In the genomic region with DNA sequence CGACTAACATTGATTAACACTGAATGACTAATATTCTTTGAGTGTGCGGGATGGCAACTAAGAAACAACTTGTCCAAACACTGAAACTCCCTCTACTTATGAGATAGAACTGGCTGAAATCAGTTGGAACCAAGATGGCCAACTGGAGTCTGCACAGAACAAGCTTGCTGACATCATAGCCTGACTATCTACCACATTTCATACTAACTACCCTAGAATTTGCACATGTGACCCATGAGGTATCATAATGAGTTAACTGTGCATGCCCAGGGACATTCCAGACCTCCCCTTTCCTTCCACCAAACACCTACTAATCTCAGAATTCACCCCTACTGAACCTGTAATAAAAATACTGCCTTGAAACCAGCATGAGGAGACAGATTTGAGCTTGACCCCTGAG, we compare ENCODE assay signal across 1 cellular context.
TF ChIP-seq lines count a peak whose summit lies in the region.

No MANE protein-coding gene starts in this region.

TF ChIP-seq in HepG2, 621 proteins besides CTCF, POLR2A, EP300 and RAD21 (continued from another document):
- TF ChIP-seq, protein P1, sequence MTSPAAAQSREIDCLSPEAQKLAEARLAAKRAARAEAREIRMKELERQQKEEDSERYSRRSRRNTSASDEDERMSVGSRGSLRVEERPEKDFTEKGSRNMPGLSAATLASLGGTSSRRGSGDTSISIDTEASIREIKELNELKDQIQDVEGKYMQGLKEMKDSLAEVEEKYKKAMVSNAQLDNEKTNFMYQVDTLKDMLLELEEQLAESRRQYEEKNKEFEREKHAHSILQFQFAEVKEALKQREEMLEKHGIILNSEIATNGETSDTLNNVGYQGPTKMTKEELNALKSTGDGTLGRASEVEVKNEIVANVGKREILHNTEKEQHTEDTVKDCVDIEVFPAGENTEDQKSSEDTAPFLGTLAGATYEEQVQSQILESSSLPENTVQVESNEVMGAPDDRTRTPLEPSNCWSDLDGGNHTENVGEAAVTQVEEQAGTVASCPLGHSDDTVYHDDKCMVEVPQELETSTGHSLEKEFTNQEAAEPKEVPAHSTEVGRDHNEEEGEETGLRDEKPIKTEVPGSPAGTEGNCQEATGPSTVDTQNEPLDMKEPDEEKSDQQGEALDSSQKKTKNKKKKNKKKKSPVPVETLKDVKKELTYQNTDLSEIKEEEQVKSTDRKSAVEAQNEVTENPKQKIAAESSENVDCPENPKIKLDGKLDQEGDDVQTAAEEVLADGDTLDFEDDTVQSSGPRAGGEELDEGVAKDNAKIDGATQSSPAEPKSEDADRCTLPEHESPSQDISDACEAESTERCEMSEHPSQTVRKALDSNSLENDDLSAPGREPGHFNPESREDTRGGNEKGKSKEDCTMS (CRISPR knock-in tag; conservative IDR thresholded peaks at IDR 0.05), result no peak
- TF ChIP-seq ZNF350 (CRISPR knock-in tag; IDR thresholded peaks at IDR 0.05; ENCODE audit: borderline replicate concordance, low read depth), result no peak
- TF ChIP-seq KDM1A (CRISPR knock-in tag; IDR thresholded peaks at IDR 0.05), result no peak
- TF ChIP-seq IRF2 (CRISPR knock-in tag; IDR thresholded peaks at IDR 0.05), result no peak
- TF ChIP-seq, protein P2, sequence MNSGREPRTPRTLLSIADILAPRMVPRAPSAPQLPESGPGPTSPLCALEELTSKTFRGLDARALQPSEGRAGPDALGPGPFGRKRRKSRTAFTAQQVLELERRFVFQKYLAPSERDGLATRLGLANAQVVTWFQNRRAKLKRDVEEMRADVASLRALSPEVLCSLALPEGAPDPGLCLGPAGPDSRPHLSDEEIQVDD (CRISPR knock-in tag; IDR thresholded peaks at IDR 0.05; ENCODE audit: borderline replicate concordance), result no peak
TF ChIP-seq in HepG2: peak in this region for 0.
